Comparison of ENCODE assay signal across 12 cellular contexts in genomic region chr6:135265278-135265677, GRCh38.
DNase-seq lines count a peak whose midpoint lies in the region; ATAC-seq and TF ChIP-seq lines count a peak whose summit lies in the region.
"Had no signal": no experiment of that assay in that cellular context is flagged by ENCODE, and none has a peak within 500 bp of the region (broad histone marks: within the 10 kb centered on the region; RNA-seq: fewer than 3 reads in every experiment).

No MANE protein-coding gene starts in this region.

- peaks cover 3% of the 10 kb centered on the region; the same call in 1 of the 2 replicates for H3K4me1 ChIP-seq in H9 (ENCODE audit: insufficient read depth, low read length)

- H2BK12ac ChIP-seq in H9 (ENCODE audit: insufficient read length, low read depth, low read length), result no peak overlapping the region

- H2AK5ac ChIP-seq in H9 (ENCODE audit: insufficient read length, low read length), result no peak overlapping the region

- H3K18ac ChIP-seq in H9 (ENCODE audit: insufficient read length, low read depth, low read length), result no peak overlapping the region

- no peaks in the 10 kb centered on the region for H3K79me1 ChIP-seq in H9 (ENCODE audit: insufficient read depth, low read depth, low read length, poor library complexity, severe bottlenecking)

- H3K4ac ChIP-seq in H9 (ENCODE audit: low read depth, low read length), result no peak overlapping the region

- no peak overlapping the region for H4K91ac ChIP-seq in H9 (ENCODE audit: insufficient read length, low read depth, low read length)

- H3K27ac ChIP-seq in H9 (ENCODE audit: insufficient read length, low read depth, low read length) (no peak overlapping the region), VCaP (peak overlapping the region; percentile 80; the same call in 1 of the 2 replicates), WERI-Rb-1 (no peak overlapping the region)

- H3K27me3 ChIP-seq in H9 (ENCODE audit: insufficient read depth, low read length), result no peaks in the 10 kb centered on the region
- no peaks in the 10 kb centered on the region for H3K27me3 ChIP-seq in WERI-Rb-1 (ENCODE audit: insufficient read depth, low read depth, severe bottlenecking)
- H3K27me3 ChIP-seq: BLaER1 treated with 17β-estradiol and CSF1 and Interleukin-3, amounts not matched to agents 10 nM and 100 nM had no signal

- no peak overlapping the region for H3T11ph ChIP-seq in H9 (ENCODE audit: low read length)

- H3K23ac ChIP-seq in H9 (ENCODE audit: insufficient read length, low read depth, low read length), result no peak overlapping the region

- H2BK120ac ChIP-seq in H9 (ENCODE audit: low read depth, low read length, poor library complexity, severe bottlenecking), result no peak overlapping the region

- WGBS in H9 (ENCODE audit: extremely low coverage, insufficient read length, low lambda C conversion rate), result no CpG with 5 or more reads among the region's 3 CpGs

- H3K9me3 ChIP-seq in H9 (ENCODE audit: control insufficient read depth, low read depth, low read length) (no peaks in the 10 kb centered on the region), WERI-Rb-1 (ENCODE audit: severe bottlenecking) (no peaks in the 10 kb centered on the region)

- H3K36me3 ChIP-seq in WERI-Rb-1, result no peaks in the 10 kb centered on the region
- H3K36me3 ChIP-seq: BLaER1 treated with 17β-estradiol and CSF1 and Interleukin-3, amounts not matched to agents 10 nM and 100 nM had no signal

- H3K4me2 ChIP-seq in H9 (ENCODE audit: insufficient read depth, insufficient read length, low read length), result no peak overlapping the region

- no peak overlapping the region for H3K27ac Mint-ChIP-seq in H9
- peak overlapping the region; percentile 70 for H3K27ac Mint-ChIP-seq in stimulated activated naive B cell treated with anti-CD40 and anti-IgM and Interleukin-4, amounts not matched to agents 10 μg/mL and 1 μg/mL and 100 μg/mL, for 72 hours

- H3K4me3 ChIP-seq in GM12875 (ENCODE audit: low read depth, low read length), result no peak overlapping the region
- no peak overlapping the region for H3K4me3 ChIP-seq in WERI-Rb-1 (ENCODE audit: low read depth, low read length)
- H3K4me3 ChIP-seq: BLaER1 treated with 17β-estradiol and CSF1 and Interleukin-3, amounts not matched to agents 10 nM and 100 nM had no signal

- no peak overlapping the region for H3K56ac ChIP-seq in H9 (ENCODE audit: insufficient read length, low read depth, low read length)

- no peak overlapping the region for H2BK5ac ChIP-seq in H9 (ENCODE audit: insufficient read length, low read length)

- 0 out of 2 replicates have a peak, but pooled peaks have one; percentile 9 for TF ChIP-seq CTCF in GM12875 (IDR thresholded peaks at IDR 0.05; ENCODE audit: borderline replicate concordance, insufficient read depth, low read depth, low read length)
- peak; percentile 20; the same call in 1 of the 3 replicates for TF ChIP-seq CTCF in H9 (conservative IDR thresholded peaks at IDR 0.05)
- TF ChIP-seq CTCF in VCaP (conservative IDR thresholded peaks at IDR 0.05), result no peak
- no peak for TF ChIP-seq CTCF in WERI-Rb-1 (IDR thresholded peaks at IDR 0.05; ENCODE audit: low read depth, low read length)

- H3K27me3 Mint-ChIP-seq in H9 (ENCODE audit: low read depth), result peaks cover 2% of the 10 kb centered on the region
- no peaks in the 10 kb centered on the region for H3K27me3 Mint-ChIP-seq in stimulated activated naive B cell treated with anti-CD40 and anti-IgM and Interleukin-4, amounts not matched to agents 10 μg/mL and 1 μg/mL and 100 μg/mL, for 72 hours

- ATAC-seq in stimulated activated naive B cell treated with anti-CD40 and anti-IgM and Interleukin-4, amounts not matched to agents 10 μg/mL and 1 μg/mL and 100 μg/mL, for 72 hours (replicated peaks), result peak; percentile 66 to 76
- ATAC-seq in HG03354 (IDR thresholded peaks at IDR 0.05; ENCODE audit: poor library complexity, severe bottlenecking, unreplicated experiment), result no peak

- no peak overlapping the region for H3K14ac ChIP-seq in H9 (ENCODE audit: insufficient read depth, low read length)

- no peak overlapping the region for H4K5ac ChIP-seq in H9 (ENCODE audit: insufficient read length, low read depth, low read length)

- no peak overlapping the region for H2BK15ac ChIP-seq in H9 (ENCODE audit: low read depth, low read length)

- DNase-seq in H9, result no peak
- no peak for DNase-seq in stimulated activated naive B cell treated with anti-CD40 and anti-IgM and Interleukin-4, amounts not matched to agents 10 μg/mL and 1 μg/mL and 100 μg/mL, for 72 hours
- no peak for DNase-seq in WERI-Rb-1
- no peak for DNase-seq in stimulated activated CD4-positive, alpha-beta T cell treated with anti-CD3 and anti-CD28 coated beads, Interleukin-4, amount 100 ng/mL, for 1 hour
- DNase-seq: GOT3, NCI-H1417 treated with DMSO at 0.1 percent for 48 hours, NCI-H2029, NCI-H524 had no signal

- H3K23me2 ChIP-seq in H9 (ENCODE audit: insufficient read length, low read depth, low read length, poor library complexity, severe bottlenecking), result no peaks in the 10 kb centered on the region

- peaks cover 29 to 34% of the 10 kb centered on the region in 2 experiments for H3K4me1 Mint-ChIP-seq in H9
- peaks cover 32 to 59% of the 10 kb centered on the region in 2 donors for H3K4me1 Mint-ChIP-seq in stimulated activated naive B cell treated with anti-CD40 and anti-IgM and Interleukin-4, amounts not matched to agents 10 μg/mL and 1 μg/mL and 100 μg/mL, for 72 hours

- no peak overlapping the region for H2BK20ac ChIP-seq in H9 (ENCODE audit: low read depth, low read length, poor library complexity, severe bottlenecking)

- H3K4me3 Mint-ChIP-seq in H9, result no peak overlapping the region; a peak in 1 of 5 replicates
- H3K4me3 Mint-ChIP-seq in stimulated activated naive B cell treated with anti-CD40 and anti-IgM and Interleukin-4, amounts not matched to agents 10 μg/mL and 1 μg/mL and 100 μg/mL, for 72 hours, result peak overlapping the region in 1 of 2 donors; percentile 30

- no peak overlapping the region for H2AFZ ChIP-seq in H9 (ENCODE audit: low read length)

- H3K79me2 ChIP-seq in H9 (ENCODE audit: insufficient read depth, low read length), result no peaks in the 10 kb centered on the region

- H3K9ac ChIP-seq in H9 (ENCODE audit: extremely low read depth, insufficient read length, low read length), result no peak overlapping the region
- H3K9ac ChIP-seq: BLaER1 treated with 17β-estradiol and CSF1 and Interleukin-3, amounts not matched to agents 10 nM and 100 nM had no signal

- H3K9me3 Mint-ChIP-seq in H9, result no peaks in the 10 kb centered on the region
- H3K9me3 Mint-ChIP-seq in stimulated activated naive B cell treated with anti-CD40 and anti-IgM and Interleukin-4, amounts not matched to agents 10 μg/mL and 1 μg/mL and 100 μg/mL, for 72 hours, result no peaks in the 10 kb centered on the region

- peaks cover 0 to 10% (median 0%) of the 10 kb centered on the region in 3 experiments; a peak in 2 of 7 replicates for H3K36me3 Mint-ChIP-seq in H9 (ENCODE audit: insufficient read depth in 1 of 3, low read depth in 3 of 3)
- H3K36me3 Mint-ChIP-seq in stimulated activated naive B cell treated with anti-CD40 and anti-IgM and Interleukin-4, amounts not matched to agents 10 μg/mL and 1 μg/mL and 100 μg/mL, for 72 hours, result peaks cover 0 to 3% of the 10 kb centered on the region in 2 donors

- no peaks in the 10 kb centered on the region for H4K20me1 ChIP-seq in H9 (ENCODE audit: control insufficient read depth, insufficient read depth, insufficient read length)
- H4K20me1 ChIP-seq: BLaER1 treated with 17β-estradiol and CSF1 and Interleukin-3, amounts not matched to agents 10 nM and 100 nM had no signal

- H4K8ac ChIP-seq in H9 (replicated peaks; ENCODE audit: insufficient read length, low read depth, low read length), result no peak overlapping the region

Comparison
In these comparisons a context has a peak if more than half of its experiments do, and no peak if none do; other contexts are left out.
1. CTCF ChIP-seq: peak in GM12875 (single experiment) and H9 (single experiment); none in VCaP (single experiment) and WERI-Rb-1 (single experiment).